In genomic region chr19:12783226-12783848, GRCh38 we compare ENCODE assay signal across 8 cellular contexts. TPM values are rescaled to one million over a fixed set of nuclear protein-coding genes. Genes with fewer than 3 reads are reported as not detected.
A peak's percentile ranks its signal among the peaks of the same experiment; 100 is the strongest.
DNase-seq lines count a peak whose midpoint lies in the region; ATAC-seq, FAIRE-seq and TF ChIP-seq lines count a peak whose summit lies in the region.

No MANE protein-coding gene starts in this region.

- H3K36me3 ChIP-seq in HUES48 (ENCODE audit: control insufficient read depth, insufficient read depth, low read length) (no peaks in the 10 kb centered on the region), astrocyte (ENCODE audit: insufficient read depth, low read length) (no peaks in the 10 kb centered on the region)

- WGBS in A549 (ENCODE audit: missing lambda C conversion rate), result 5% methylated on average over 4 of the region's 22 CpGs

- no peak for TF ChIP-seq RAD21 in A549 (conservative IDR thresholded peaks at IDR 0.05 in 1 of 2, IDR thresholded peaks at IDR 0.05 in 1 of 2)

- POLR2A ChIA-PET in A549 (lab: Yijun Ruan, JAX), result interaction anchor here (0.7 to 2.0 kb wide), 2 partner anchors 9 to 102 kb away, joined by 3 to 27 read pairs; partner anchors contain the start of gene JUNB

- H4K20me1 ChIP-seq in astrocyte (ENCODE audit: insufficient read depth, low read length), result no peaks in the 10 kb centered on the region

- H3K36me3 Mint-ChIP-seq in astrocyte (ENCODE audit: low read depth, unreplicated experiment) (no peaks in the 10 kb centered on the region), memory B cell (no peaks in the 10 kb centered on the region)

- CTCF ChIA-PET in A549 (lab: Yijun Ruan, JAX), result interaction anchor here (0.6 to 29.7 kb wide), 5 partner anchors 9 to 1839 kb away, joined by 3 to 725 read pairs (median 9); partner anchors contain the start of genes BEST2, GET3, JUNB and RNASEH2A

- H3K9me3 Mint-ChIP-seq in astrocyte (ENCODE audit: unreplicated experiment) (no peaks in the 10 kb centered on the region), memory B cell (no peaks in the 10 kb centered on the region)

- H3K27ac ChIP-seq in A549 (peak overlapping the region; percentile 96 to 99), HUES48 (ENCODE audit: low read depth, low read length) (peak overlapping the region; percentile 64), astrocyte (ENCODE audit: low read depth, low read length) (peak overlapping the region; percentile 81), temporal lobe (ENCODE audit: low read depth, low read length) (peak overlapping the region; percentile 97)

- peak; percentile 14; the same call in 1 of the 2 replicates for TF ChIP-seq POLR2A in A549 (IDR thresholded peaks at IDR 0.05; ENCODE audit: low read length)

- peak overlapping the region; percentile 92 for H3K27ac Mint-ChIP-seq in astrocyte (ENCODE audit: unreplicated experiment)
- no peak overlapping the region for H3K27ac Mint-ChIP-seq in memory B cell

- FAIRE-seq in A549 (lab: Jason Lieb, UNC) (no peak), astrocyte (lab: Jason Lieb, UNC) (no peak)

- H3K4me2 ChIP-seq in A549 (peak overlapping the region; percentile 99), astrocyte (ENCODE audit: low read length) (peak overlapping the region; percentile 94)

- H3K9me3 ChIP-seq in A549 (no peaks in the 10 kb centered on the region), HUES48 (ENCODE audit: control insufficient read depth, insufficient read depth, low read length) (no peaks in the 10 kb centered on the region), astrocyte (ENCODE audit: insufficient read depth, low read depth, low read length) (no peaks in the 10 kb centered on the region)

- TF ChIP-seq EP300 in A549 (IDR thresholded peaks at IDR 0.05), result peak in 1 of 2 experiments; percentile 26; a peak in 2 of 5 replicates

- H3K79me2 ChIP-seq in astrocyte (ENCODE audit: insufficient read depth, low read length), result no peaks in the 10 kb centered on the region

- H3K4me3 ChIP-seq in A549 (peak overlapping the region; percentile 44), HUES48 (ENCODE audit: low read depth, low read length) (peak overlapping the region; percentile 63), astrocyte (ENCODE audit: insufficient read depth, low read depth, low read length) (peak overlapping the region; percentile 59)

- H3K4me3 Mint-ChIP-seq in astrocyte (ENCODE audit: unreplicated experiment), result peak overlapping the region; percentile 73
- peak overlapping the region; percentile 84 for H3K4me3 Mint-ChIP-seq in memory B cell

- peak overlapping the region; percentile 56 for H2AFZ ChIP-seq in astrocyte (ENCODE audit: low read depth, low read length)

- ATAC-seq in A549 (peak in 1 of 2 experiments; percentile 14; a peak in 1 of 6 replicates), memory B cell (ENCODE audit: low read depth) (no peak)

- H3K9ac ChIP-seq in HUES48 (ENCODE audit: low read depth, low read length) (0 out of 2 replicates have a peak overlapping the region, but pooled peaks have one; percentile 10), astrocyte (ENCODE audit: low read length) (peak overlapping the region; percentile 83)

- H3K27me3 ChIP-seq in HUES48 (ENCODE audit: control insufficient read depth, insufficient read depth, low read length) (no peaks in the 10 kb centered on the region), astrocyte (ENCODE audit: insufficient read depth, low read length) (no peaks in the 10 kb centered on the region)

- DNase-seq in A549 (ENCODE audit: low read depth in 1 of 2, low spot score in 1 of 2) (peak in 1 of 2 experiments; percentile 47), astrocyte (ENCODE audit: low read depth) (no peak), memory B cell (ENCODE audit: low spot score in 2 of 2) (no peak), GOT3 (lab: John Stamatoyannopoulos, UW) (no peak), activated gamma-delta T cell treated with Interleukin-2 at 50 U/mL for 16 hours (no peak), AG20443 (ENCODE audit: low spot score) (no peak)

- TF ChIP-seq CTCF in A549 (IDR thresholded peaks at IDR 0.05), result no peak
- no peak for TF ChIP-seq CTCF in astrocyte (IDR thresholded peaks at IDR 0.05; ENCODE audit: insufficient read depth, low read depth, low read length)

- H3K4me1 ChIP-seq in A549, result peaks cover 79% of the 10 kb centered on the region
- peaks cover 21% of the 10 kb centered on the region for H3K4me1 ChIP-seq in HUES48 (ENCODE audit: control insufficient read depth, insufficient read depth, low read length)
- H3K4me1 ChIP-seq in astrocyte (ENCODE audit: insufficient read depth, low read length), result peaks cover 57% of the 10 kb centered on the region

- H3K27me3 Mint-ChIP-seq in astrocyte (ENCODE audit: low read depth, unreplicated experiment) (no peaks in the 10 kb centered on the region), memory B cell (no peaks in the 10 kb centered on the region)

- H3K4me1 Mint-ChIP-seq in astrocyte (ENCODE audit: low read depth, unreplicated experiment), result peaks cover 25% of the 10 kb centered on the region
- H3K4me1 Mint-ChIP-seq in memory B cell, result peaks cover 18% of the 10 kb centered on the region

TF ChIP-seq in A549, 52 proteins besides CTCF, POLR2A, EP300 and RAD21 (continues in another document):
- TF ChIP-seq USF2 (IDR thresholded peaks at IDR 0.05), result no peak
- TF ChIP-seq KDM1A (IDR thresholded peaks at IDR 0.05; ENCODE audit: low read depth), result no peak
- no peak for TF ChIP-seq ZSCAN20 (CRISPR knock-in tag; IDR thresholded peaks at IDR 0.05)
- TF ChIP-seq FOSB (CRISPR knock-in tag; IDR thresholded peaks at IDR 0.05), result 0 out of 2 replicates have a peak, but pooled peaks have one; percentile 50
- no peak for TF ChIP-seq NPAS2 (CRISPR knock-in tag; IDR thresholded peaks at IDR 0.05; ENCODE audit: borderline replicate concordance)
- no peak for TF ChIP-seq CHD2 (IDR thresholded peaks at IDR 0.05; ENCODE audit: low read length, partially characterized antibody)
- TF ChIP-seq NR3C1 (IDR thresholded peaks at IDR 0.05), result no peak
- no peak for TF ChIP-seq MAX (IDR thresholded peaks at IDR 0.05)
- no peak for TF ChIP-seq RFX5 (IDR thresholded peaks at IDR 0.05)
- no peak for TF ChIP-seq CEBPB (IDR thresholded peaks at IDR 0.05)
- TF ChIP-seq BCL3 (IDR thresholded peaks at IDR 0.05), result no peak

RNA-seq across cellular contexts. Expression of gene JUNB, which starts 7.9 kb away (rescaled TPM):
- 72.5 and 94.7 TPM in 2 replicates for polyA plus RNA-seq in A549 (2011; rRNA removed)
- polyA plus RNA-seq in A549 (2012; cell fraction: cytosol; rRNA removed), result 165 and 253 TPM in 2 replicates
- polyA plus RNA-seq in A549 (2012; cell fraction: nucleus; rRNA removed), result 411 and 478 TPM in 2 replicates
- 47.2 to 57.7 TPM (median 55.6 TPM) in 3 replicates for polyA plus RNA-seq in A549 (2017; fragmentation: RNase III; extraction: RNeasy Plus Mini Kit Qiagen cat#74134 plus additional on column Dnase treatment)
- polyA minus RNA-seq in A549 (2011; rRNA and poly(A)+ RNA removed), result 30.8 and 31.4 TPM in 2 replicates
- total RNA-seq in astrocyte, result 101 and 126 TPM in 2 replicates
- total RNA-seq in temporal lobe, result 27.8 TPM

RNA-seq across cellular contexts. Expression of gene HOOK2, which starts 8.0 kb away (rescaled TPM):
- polyA plus RNA-seq in A549 (2011; rRNA removed), result 8.3 and 10.1 TPM in 2 replicates
- polyA plus RNA-seq in A549 (2012; cell fraction: cytosol; rRNA removed), result 13.8 TPM in 2 replicates
- 40.4 and 46.5 TPM in 2 replicates for polyA plus RNA-seq in A549 (2012; cell fraction: nucleus; rRNA removed)
- 18.5 to 24.6 TPM (median 21.5 TPM) in 3 replicates for polyA plus RNA-seq in A549 (2017; fragmentation: RNase III; extraction: RNeasy Plus Mini Kit Qiagen cat#74134 plus additional on column Dnase treatment)
- polyA minus RNA-seq in A549 (2011; rRNA and poly(A)+ RNA removed), result 5.5 and 9.8 TPM in 2 replicates
- total RNA-seq in astrocyte, result 21.7 and 25.9 TPM in 2 replicates
- 18.9 TPM for total RNA-seq in temporal lobe

RNA-seq across cellular contexts. Expression of gene PRDX2, which starts 18.3 kb away (rescaled TPM):
- 0.48 and 0.57 TPM in 2 replicates for polyA plus RNA-seq in A549 (2011; rRNA removed)
- polyA plus RNA-seq in A549 (2012; cell fraction: cytosol; rRNA removed), result 1.1 and 1.3 TPM in 2 replicates
- polyA plus RNA-seq in A549 (2012; cell fraction: nucleus; rRNA removed), result 1.3 and 1.5 TPM in 2 replicates
- polyA plus RNA-seq in A549 (2017; fragmentation: RNase III; extraction: RNeasy Plus Mini Kit Qiagen cat#74134 plus additional on column Dnase treatment), result 0.49 to 0.91 TPM (median 0.84 TPM) in 3 replicates
- polyA minus RNA-seq in A549 (2011; rRNA and poly(A)+ RNA removed), result 0.49 and 0.95 TPM in 2 replicates
- 145 and 166 TPM in 2 replicates for total RNA-seq in astrocyte
- total RNA-seq in temporal lobe, result 235 TPM

RNA-seq across cellular contexts. Expression of gene THSD8, which starts 18.5 kb away (rescaled TPM):
- 4.9 and 10.7 TPM in 2 replicates for polyA plus RNA-seq in A549 (2011; rRNA removed)
- polyA plus RNA-seq in A549 (2012; cell fraction: cytosol; rRNA removed), result not detected in 2 replicates
- 1.6 TPM in 1 of 2 replicates, not detected in the other for polyA plus RNA-seq in A549 (2012; cell fraction: nucleus; rRNA removed)
- polyA plus RNA-seq in A549 (2017; fragmentation: RNase III; extraction: RNeasy Plus Mini Kit Qiagen cat#74134 plus additional on column Dnase treatment), result not detected in 3 replicates
- 8.4 and 11.0 TPM in 2 replicates for polyA minus RNA-seq in A549 (2011; rRNA and poly(A)+ RNA removed)
- 3.6 and 4.5 TPM in 2 replicates for total RNA-seq in astrocyte
- 0.25 TPM for total RNA-seq in temporal lobe

RNA-seq across cellular contexts. Expression of gene RNASEH2A, which starts 23.0 kb away (rescaled TPM):
- polyA plus RNA-seq in A549 (2011; rRNA removed), result 27.2 and 37.2 TPM in 2 replicates
- polyA plus RNA-seq in A549 (2012; cell fraction: cytosol; rRNA removed), result 64.6 and 74.8 TPM in 2 replicates
- 59.6 and 69.3 TPM in 2 replicates for polyA plus RNA-seq in A549 (2012; cell fraction: nucleus; rRNA removed)
- 40.7 to 45.5 TPM (median 41.7 TPM) in 3 replicates for polyA plus RNA-seq in A549 (2017; fragmentation: RNase III; extraction: RNeasy Plus Mini Kit Qiagen cat#74134 plus additional on column Dnase treatment)
- polyA minus RNA-seq in A549 (2011; rRNA and poly(A)+ RNA removed), result 47.2 and 53.1 TPM in 2 replicates
- total RNA-seq in astrocyte, result 5.4 and 10.5 TPM in 2 replicates
- 10.1 TPM for total RNA-seq in temporal lobe
